Comparison of ENCODE assay signal across 9 cellular contexts in the genomic region with DNA sequence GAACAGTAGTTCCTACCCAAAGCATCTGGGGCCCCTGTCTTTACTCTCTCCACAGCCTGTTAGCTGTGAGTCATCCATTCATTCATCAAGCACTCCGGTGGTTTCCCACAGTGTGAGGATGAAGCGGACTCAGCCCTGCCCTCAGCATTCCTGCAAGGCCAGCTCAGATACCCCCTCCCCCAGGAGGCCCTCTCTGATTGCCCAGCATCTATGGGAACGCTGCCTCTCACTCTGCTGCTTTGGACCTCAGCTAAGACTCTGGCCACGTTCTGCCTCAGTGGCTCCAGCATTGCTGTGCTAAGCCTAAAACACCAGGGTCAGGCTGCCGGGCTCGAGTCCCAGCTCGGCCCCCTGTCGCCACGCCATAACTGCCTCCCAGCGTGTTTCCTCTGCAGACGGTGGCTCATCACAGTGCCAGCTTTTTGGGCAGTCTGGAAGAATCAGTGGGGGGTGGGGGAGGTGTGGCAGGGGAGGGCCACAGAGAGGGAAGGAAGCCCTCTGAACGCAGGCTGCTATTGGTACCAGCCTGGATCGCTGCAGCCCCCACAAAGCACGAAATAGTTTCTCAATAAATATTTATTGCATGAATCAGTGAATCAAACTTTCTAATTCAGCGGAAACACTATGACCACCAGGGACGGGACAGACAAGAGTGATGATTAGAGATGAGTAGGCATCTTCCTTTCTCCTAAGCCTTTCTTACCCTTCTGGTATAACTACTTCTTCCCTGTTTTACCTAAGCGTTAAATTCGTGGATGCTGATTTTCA.
DNase-seq lines count a peak whose midpoint lies in the region; ATAC-seq, FAIRE-seq and TF ChIP-seq lines count a peak whose summit lies in the region.
"Had no signal": no experiment of that assay in that cellular context is flagged by ENCODE, and none has a peak within 500 bp of the region (broad histone marks: within the 10 kb centered on the region; RNA-seq: fewer than 3 reads in every experiment).

No MANE protein-coding gene starts in this region.

- H3K4me3 ChIP-seq in AG09309 (ENCODE audit: control insufficient read depth, low read depth, low read length) (peak overlapping the region; percentile 6), HUES6 (ENCODE audit: low read depth, low read length) (peak overlapping the region; percentile 27; the same call in 1 of the 2 replicates), GM12878 (no peak overlapping the region), kidney epithelial cell (ENCODE audit: low read depth, low read length) (no peak overlapping the region)

- POLR2A ChIA-PET in GM12878 (lab: Charles Lee): no interaction called here

- H3K4me1 ChIP-seq in HUES6 (ENCODE audit: control insufficient read depth, insufficient read depth, low read length) (peaks cover 16% of the 10 kb centered on the region; the same call in 1 of the 2 replicates), GM12878 (ENCODE audit: control insufficient read depth, insufficient read depth, low read length) (no peaks in the 10 kb centered on the region)

- H3K9ac ChIP-seq in HUES6 (ENCODE audit: low read length): peak overlapping the region; percentile 53
- H3K9ac ChIP-seq in GM12878 (ENCODE audit: control insufficient read depth, insufficient read depth, low read length): no peak overlapping the region

- H3K9me3 ChIP-seq in HUES6 (ENCODE audit: control insufficient read depth, insufficient read depth, low read depth, low read length) (peaks cover 7% of the 10 kb centered on the region), GM12878 (replicated peaks; ENCODE audit: control insufficient read depth, insufficient read depth, low read length) (no peaks in the 10 kb centered on the region)

- in situ Hi-C loops in GM12878 (cut with MboI): no loop called here

- CTCF ChIA-PET in GM12878 (lab: Yijun Ruan, JAX): no interaction called here

- SMC1A ChIA-PET in GM12878 (lab: Charles Lee; ENCODE audit: uncharacterized antibody, unreplicated experiment): no interaction called here

- BruUV-seq in GM12878 (replicated peaks; lab: Mats Ljungman, UMichigan): no TSS peak

- no peak overlapping the region for H2AFZ ChIP-seq in GM12878 (ENCODE audit: control insufficient read depth, low read depth, low read length)

- TF ChIP-seq CTCF in AG09309 (IDR thresholded peaks at IDR 0.05; ENCODE audit: control insufficient read depth, insufficient read depth, low read depth, low read length, missing control alignments): no peak
- TF ChIP-seq CTCF in GM12878 (IDR thresholded peaks at IDR 0.05 in 2 of 3, conservative IDR thresholded peaks at IDR 0.05 in 1 of 3; ENCODE audit: control insufficient read depth in 2 of 3, extremely low read depth in 1 of 3, insufficient read depth in 1 of 3, low read depth in 3 of 3, low read length in 3 of 3): no peak
- no peak for TF ChIP-seq CTCF in kidney epithelial cell (IDR thresholded peaks at IDR 0.05; ENCODE audit: insufficient read depth, low read length, poor library complexity, severe bottlenecking)
- no peak for TF ChIP-seq CTCF in GM10266 (IDR thresholded peaks at IDR 0.05; ENCODE audit: control insufficient read depth, insufficient read depth, low read depth, missing control alignments)

- FAIRE-seq in GM12878 (lab: Jason Lieb, UNC): no peak

- H3K79me2 ChIP-seq in GM12878 (ENCODE audit: control insufficient read depth, insufficient read depth, low read length): no peaks in the 10 kb centered on the region

- H3K27ac ChIP-seq in HUES6 (ENCODE audit: low read depth, low read length): no peak overlapping the region
- no peak overlapping the region for H3K27ac ChIP-seq in GM12878 (ENCODE audit: control insufficient read depth, insufficient read depth)

- no peaks in the 10 kb centered on the region for H4K20me1 ChIP-seq in GM12878 (ENCODE audit: control insufficient read depth, insufficient read depth)

- no peak for TF ChIP-seq RAD21 in GM12878 (IDR thresholded peaks at IDR 0.05; ENCODE audit: insufficient read depth, low read depth, low read length)

- H3K4me2 ChIP-seq in GM12878 (ENCODE audit: control insufficient read depth, insufficient read depth): no peak overlapping the region

- ATAC-seq in GM12878: peak; percentile 59; the same call in 2 of the 3 replicates
- no peak for ATAC-seq in GM18519 (IDR thresholded peaks at IDR 0.05; ENCODE audit: low FRiP score, unreplicated experiment)

- no peak for TF ChIP-seq POLR2A in GM12878 (IDR thresholded peaks at IDR 0.05; ENCODE audit: low read depth, low read length)

- intact Hi-C loops in GM12878 (cut with micrococcal nuclease; ENCODE audit: unreplicated experiment): no loop called here

- H3K36me3 ChIP-seq in HUES6 (ENCODE audit: control insufficient read depth, insufficient read depth, low read length): no peaks in the 10 kb centered on the region
- H3K36me3 ChIP-seq in GM12878 (ENCODE audit: control insufficient read depth in 2 of 2, insufficient read depth in 2 of 2, low read length in 1 of 2): no peaks in the 10 kb centered on the region
- H3K36me3 ChIP-seq in kidney epithelial cell (ENCODE audit: control insufficient read depth, insufficient read depth, low read length): no peaks in the 10 kb centered on the region

- RAD21 ChIA-PET in GM12878 (lab: Charles Lee; ENCODE audit: unreplicated experiment): no interaction called here

- no peaks in the 10 kb centered on the region for H3K27me3 ChIP-seq in HUES6 (ENCODE audit: control insufficient read depth, insufficient read depth, low read length)
- peaks cover 0 to 10% of the 10 kb centered on the region in 2 experiments; a peak in 2 of 4 replicates for H3K27me3 ChIP-seq in GM12878 (replicated peaks in 1 of 2; ENCODE audit: control insufficient read depth in 2 of 2, insufficient read depth in 2 of 2, low read length in 1 of 2)
- no peaks in the 10 kb centered on the region for H3K27me3 ChIP-seq in kidney epithelial cell (ENCODE audit: control insufficient read depth, insufficient read depth, low read length)

- TF ChIP-seq EP300 in GM12878 (IDR thresholded peaks at IDR 0.05; ENCODE audit: borderline replicate concordance in 1 of 2, control insufficient read depth in 1 of 2, low read depth in 2 of 2, low read length in 2 of 2): no peak

- DNase-seq in AG09309 (ENCODE audit: low read depth): peak; percentile 74
- no peak for DNase-seq in GM12878 (ENCODE audit: low read depth, low spot score)
- peak; percentile 71 for DNase-seq in kidney epithelial cell (ENCODE audit: low read depth)
- no peak for DNase-seq in GM10266 (ENCODE audit: extremely low spot score)
- DNase-seq in MV-4-11 (lab: John Stamatoyannopoulos, UW): no peak
- DNase-seq in hypothalamus (lab: John Stamatoyannopoulos, UW): no peak
- DNase-seq: stimulated activated CD4-positive, alpha-beta T cell treated with anti-CD3 and anti-CD28 coated beads, Interleukin-2, amount 100 ng/mL, for 48 hours had no signal

- 21% methylated on average over 18 of the region's 18 CpGs for WGBS in GM12878 (ENCODE audit: insufficient coverage, insufficient replicate concordance, low lambda C conversion rate, missing lambda C conversion rate)

TF ChIP-seq in GM12878, 131 proteins besides CTCF, POLR2A, EP300 and RAD21:
- TF ChIP-seq, protein P1, sequence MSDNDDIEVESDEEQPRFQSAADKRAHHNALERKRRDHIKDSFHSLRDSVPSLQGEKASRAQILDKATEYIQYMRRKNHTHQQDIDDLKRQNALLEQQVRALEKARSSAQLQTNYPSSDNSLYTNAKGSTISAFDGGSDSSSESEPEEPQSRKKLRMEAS (IDR thresholded peaks at IDR 0.05; ENCODE audit: low read depth, low read length): no peak
- TF ChIP-seq, protein P2, sequence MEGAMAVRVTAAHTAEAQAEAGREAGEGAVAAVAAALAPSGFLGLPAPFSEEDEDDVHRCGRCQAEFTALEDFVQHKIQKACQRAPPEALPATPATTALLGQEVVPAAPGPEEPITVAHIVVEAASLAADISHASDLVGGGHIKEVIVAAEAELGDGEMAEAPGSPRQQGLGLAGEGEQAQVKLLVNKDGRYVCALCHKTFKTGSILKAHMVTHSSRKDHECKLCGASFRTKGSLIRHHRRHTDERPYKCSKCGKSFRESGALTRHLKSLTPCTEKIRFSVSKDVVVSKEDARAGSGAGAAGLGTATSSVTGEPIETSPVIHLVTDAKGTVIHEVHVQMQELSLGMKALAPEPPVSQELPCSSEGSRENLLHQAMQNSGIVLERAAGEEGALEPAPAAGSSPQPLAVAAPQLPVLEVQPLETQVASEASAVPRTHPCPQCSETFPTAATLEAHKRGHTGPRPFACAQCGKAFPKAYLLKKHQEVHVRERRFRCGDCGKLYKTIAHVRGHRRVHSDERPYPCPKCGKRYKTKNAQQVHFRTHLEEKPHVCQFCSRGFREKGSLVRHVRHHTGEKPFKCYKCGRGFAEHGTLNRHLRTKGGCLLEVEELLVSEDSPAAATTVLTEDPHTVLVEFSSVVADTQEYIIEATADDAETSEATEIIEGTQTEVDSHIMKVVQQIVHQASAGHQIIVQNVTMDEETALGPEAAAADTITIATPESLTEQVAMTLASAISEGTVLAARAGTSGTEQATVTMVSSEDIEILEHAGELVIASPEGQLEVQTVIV (IDR thresholded peaks at IDR 0.05; ENCODE audit: borderline replicate concordance, partially characterized antibody): no peak
- TF ChIP-seq DPF2 (IDR thresholded peaks at IDR 0.05) (no peak), SMC3 (IDR thresholded peaks at IDR 0.05; ENCODE audit: borderline replicate concordance, low read length) (no peak), KLF5 (IDR thresholded peaks at IDR 0.05; ENCODE audit: partially characterized antibody) (no peak), MYB (IDR thresholded peaks at IDR 0.05; ENCODE audit: borderline replicate concordance, low read depth, low read length) (no peak), GATAD2B (conservative IDR thresholded peaks at IDR 0.05; ENCODE audit: low read depth) (no peak), IKZF1 (conservative IDR thresholded peaks at IDR 0.05) (no peak), SIN3A (IDR thresholded peaks at IDR 0.05; ENCODE audit: low read depth, low read length) (no peak), PAX8 (IDR thresholded peaks at IDR 0.05) (no peak), ZNF384 (IDR thresholded peaks at IDR 0.05; ENCODE audit: borderline replicate concordance, low read depth, low read length) (no peak)
- TF ChIP-seq, protein P3, sequence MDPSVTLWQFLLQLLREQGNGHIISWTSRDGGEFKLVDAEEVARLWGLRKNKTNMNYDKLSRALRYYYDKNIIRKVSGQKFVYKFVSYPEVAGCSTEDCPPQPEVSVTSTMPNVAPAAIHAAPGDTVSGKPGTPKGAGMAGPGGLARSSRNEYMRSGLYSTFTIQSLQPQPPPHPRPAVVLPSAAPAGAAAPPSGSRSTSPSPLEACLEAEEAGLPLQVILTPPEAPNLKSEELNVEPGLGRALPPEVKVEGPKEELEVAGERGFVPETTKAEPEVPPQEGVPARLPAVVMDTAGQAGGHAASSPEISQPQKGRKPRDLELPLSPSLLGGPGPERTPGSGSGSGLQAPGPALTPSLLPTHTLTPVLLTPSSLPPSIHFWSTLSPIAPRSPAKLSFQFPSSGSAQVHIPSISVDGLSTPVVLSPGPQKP (IDR thresholded peaks at IDR 0.05; ENCODE audit: low read depth, low read length): no peak

Comparison
In these comparisons a context has a peak if more than half of its experiments do, and no peak if none do; other contexts are left out.
1. DNase-seq: peak in AG09309 (single experiment) and kidney epithelial cell (single experiment); none in GM12878 (single experiment), GM10266 (single experiment), MV-4-11 (single experiment) and hypothalamus (0 of 51).
2. H3K4me3 ChIP-seq: peak in AG09309 (single experiment) and HUES6 (single experiment); none in GM12878 (single experiment) and kidney epithelial cell (single experiment).